In the genomic region with DNA sequence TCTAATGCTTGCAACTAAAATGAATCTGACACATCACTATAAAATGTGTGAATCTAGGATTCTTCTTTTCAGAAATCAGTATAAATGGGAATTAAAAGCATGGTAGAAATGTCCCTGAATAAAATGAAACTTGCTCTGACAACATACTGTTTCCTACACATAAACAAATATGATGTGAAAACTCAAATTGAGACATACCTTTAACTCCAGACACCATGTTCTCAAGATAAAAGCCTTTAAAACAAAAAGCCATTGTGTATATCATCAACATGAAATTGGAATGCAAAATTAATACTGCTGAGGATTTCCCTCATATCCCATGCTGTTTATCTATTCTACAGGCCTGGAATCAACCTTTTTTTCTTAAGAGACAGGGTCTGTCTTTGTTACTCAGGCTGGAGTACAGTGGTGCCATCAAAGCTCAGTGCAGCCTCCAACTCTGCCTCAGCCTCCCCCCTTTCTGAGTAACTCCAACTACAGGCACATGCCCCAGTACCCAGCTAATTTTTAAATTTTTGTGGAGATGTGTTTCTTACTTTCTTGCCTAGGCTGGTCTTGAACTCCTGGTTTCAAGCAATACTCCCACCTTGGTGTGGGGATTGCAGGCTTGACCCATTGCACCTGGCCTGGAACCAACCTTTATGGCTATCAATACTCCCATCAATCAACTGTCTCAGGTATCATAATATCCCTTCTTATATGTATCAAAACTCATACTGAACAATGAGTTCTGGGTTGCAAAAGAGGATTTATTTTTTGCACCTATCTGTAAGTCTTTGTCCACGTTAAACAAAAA, we compare ENCODE assay signal across 15 cellular contexts. TPM values are rescaled to one million over a fixed set of nuclear protein-coding genes. Genes with fewer than 3 reads are reported as not detected.
DNase-seq lines count a peak whose midpoint lies in the region; ATAC-seq and TF ChIP-seq lines count a peak whose summit lies in the region.
"Had no signal": no experiment of that assay in that cellular context is flagged by ENCODE, and none has a peak within 500 bp of the region (broad histone marks: within the 10 kb centered on the region; RNA-seq: fewer than 3 reads in every experiment).

No MANE protein-coding gene starts in this region.

- H3K27ac ChIP-seq in SK-N-SH (ENCODE audit: low read depth in 2 of 2, low read length in 1 of 2) (peak overlapping the region in 1 of 2 experiments; percentile 8; a peak in 1 of 4 replicates), HUES64 (ENCODE audit: low read depth, low read length) (peak overlapping the region; percentile 9; the same call in 1 of the 2 replicates), hepatocyte (no peak overlapping the region)
- H3K27ac ChIP-seq: lower lobe of right lung had no signal

- H3K9me3 ChIP-seq in SK-N-SH (no peaks in the 10 kb centered on the region), HUES64 (ENCODE audit: insufficient read depth, low read depth, low read length) (no peaks in the 10 kb centered on the region), hepatocyte (ENCODE audit: low read depth) (no peaks in the 10 kb centered on the region)
- H3K9me3 ChIP-seq: lower lobe of right lung had no signal

- intact Hi-C loops in Right ventricle myocardium inferior (cut with DNase I): no loop called here

- no peak overlapping the region; the same call in 1 of the 2 replicates for H3K9ac ChIP-seq in SK-N-SH
- no peak overlapping the region for H3K9ac ChIP-seq in HUES64 (ENCODE audit: low read depth, low read length)

- H3K27me3 Mint-ChIP-seq in activated naive CD8-positive, alpha-beta T cell: no peaks in the 10 kb centered on the region
- H3K27me3 Mint-ChIP-seq in natural killer cell treated with Interleukin-12 subunit alpha and Interleukin-12 subunit beta and Interleukin-15 and Interleukin-18, amount 100 ng/mL, for 72 hours: no peaks in the 10 kb centered on the region

- ATAC-seq in SK-N-SH treated with all-trans-retinoic acid at 6 μM for 48 hours (no peak), GM19328 (IDR thresholded peaks at IDR 0.05; ENCODE audit: unreplicated experiment) (no peak), Right ventricle myocardium inferior (no peak)
- peak in 1 of 2 donors; percentile 43 for ATAC-seq in natural killer cell treated with Interleukin-12 subunit alpha and Interleukin-12 subunit beta and Interleukin-15 and Interleukin-18, amount 100 ng/mL, for 72 hours
- ATAC-seq: lower lobe of right lung had no signal

- no peak for TF ChIP-seq RAD21 in SK-N-SH (IDR thresholded peaks at IDR 0.05; ENCODE audit: low read length)

- WGBS in SK-N-SH (ENCODE audit: low lambda C conversion rate): 68% methylated on average over 1 of the region's 1 CpG
- 92% methylated on average over 1 of the region's 1 CpG for WGBS in HUES64
- WGBS in hepatocyte (ENCODE audit: low lambda C conversion rate, missing lambda C conversion rate): 92% methylated on average over 1 of the region's 1 CpG

- no peaks in the 10 kb centered on the region for H3K27me3 ChIP-seq in SK-N-SH (ENCODE audit: insufficient read depth)
- no peaks in the 10 kb centered on the region for H3K27me3 ChIP-seq in HUES64 (ENCODE audit: insufficient read depth, low read length)
- no peaks in the 10 kb centered on the region for H3K27me3 ChIP-seq in hepatocyte

- H3F3A ChIP-seq in SK-N-SH (replicated peaks; ENCODE audit: insufficient read depth): peaks cover 84% of the 10 kb centered on the region

- H3K36me3 Mint-ChIP-seq in activated naive CD8-positive, alpha-beta T cell: peaks cover 38% of the 10 kb centered on the region
- H3K36me3 Mint-ChIP-seq in natural killer cell treated with Interleukin-12 subunit alpha and Interleukin-12 subunit beta and Interleukin-15 and Interleukin-18, amount 100 ng/mL, for 72 hours: peaks cover 53% of the 10 kb centered on the region

- H2AFZ ChIP-seq in SK-N-SH (ENCODE audit: low read depth) (no peak overlapping the region), hepatocyte (no peak overlapping the region)

- H3K36me3 ChIP-seq in SK-N-SH (replicated peaks in 1 of 2; ENCODE audit: control insufficient read depth in 1 of 2, insufficient read depth in 2 of 2, low read length in 1 of 2) (peaks cover 98 to 100% of the 10 kb centered on the region in 2 experiments), HUES64 (ENCODE audit: insufficient read depth, low read length) (peaks cover 100% of the 10 kb centered on the region), hepatocyte (replicated peaks; ENCODE audit: insufficient read depth, low read depth) (peaks cover 33% of the 10 kb centered on the region)

- CTCF ChIA-PET in SK-N-SH (lab: Yijun Ruan, JAX): interaction anchor here (1.5 kb wide), 1 partner anchor 10 kb away, joined by 3 read pairs; no protein-coding TSS in a partner anchor

- H3K4me1 Mint-ChIP-seq in activated naive CD8-positive, alpha-beta T cell (ENCODE audit: low read depth): peaks cover 61% of the 10 kb centered on the region
- peaks cover 33 to 57% of the 10 kb centered on the region in 2 donors for H3K4me1 Mint-ChIP-seq in natural killer cell treated with Interleukin-12 subunit alpha and Interleukin-12 subunit beta and Interleukin-15 and Interleukin-18, amount 100 ng/mL, for 72 hours (ENCODE audit: low read depth in 2 of 2)

- H3K79me2 ChIP-seq in SK-N-SH (ENCODE audit: insufficient read depth) (peaks cover 75% of the 10 kb centered on the region), hepatocyte (peaks cover 50% of the 10 kb centered on the region)

- POLR2A ChIA-PET in SK-N-SH (lab: Yijun Ruan, JAX): no interaction called here

- H3K9me2 ChIP-seq in SK-N-SH (no peaks in the 10 kb centered on the region), hepatocyte (replicated peaks; ENCODE audit: insufficient read depth) (no peaks in the 10 kb centered on the region)

- peaks cover 11 to 30% of the 10 kb centered on the region in 2 experiments; a peak in 3 of 4 replicates for H3K4me1 ChIP-seq in SK-N-SH (ENCODE audit: control insufficient read depth in 1 of 2, insufficient read depth in 2 of 2, low read depth in 1 of 2, low read length in 1 of 2)
- peaks cover 30% of the 10 kb centered on the region for H3K4me1 ChIP-seq in HUES64 (ENCODE audit: insufficient read depth, low read length)
- H3K4me1 ChIP-seq in hepatocyte (ENCODE audit: insufficient read depth): peaks cover 30% of the 10 kb centered on the region

- 0 out of 2 replicates have a peak overlapping the region, but pooled peaks have one; percentile 32 for H3K4me2 ChIP-seq in SK-N-SH
- H3K4me2 ChIP-seq in hepatocyte: no peak overlapping the region

- H3K9me3 Mint-ChIP-seq in activated naive CD8-positive, alpha-beta T cell (ENCODE audit: low read depth): no peaks in the 10 kb centered on the region
- no peaks in the 10 kb centered on the region for H3K9me3 Mint-ChIP-seq in natural killer cell treated with Interleukin-12 subunit alpha and Interleukin-12 subunit beta and Interleukin-15 and Interleukin-18, amount 100 ng/mL, for 72 hours

- H4K20me1 ChIP-seq in SK-N-SH (ENCODE audit: insufficient read depth) (peaks cover 89% of the 10 kb centered on the region), hepatocyte (ENCODE audit: insufficient read depth, poor library complexity, severe bottlenecking) (peaks cover 56% of the 10 kb centered on the region)

- no peak for TF ChIP-seq EP300 in SK-N-SH (IDR thresholded peaks at IDR 0.05; ENCODE audit: borderline replicate concordance in 1 of 2, low read depth in 1 of 2, low read length in 1 of 2)

- no peak for DNase-seq in SK-N-SH
- DNase-seq in natural killer cell treated with Interleukin-12 subunit alpha and Interleukin-12 subunit beta and Interleukin-15 and Interleukin-18, amount 100 ng/mL, for 72 hours (ENCODE audit: low spot score): no peak
- DNase-seq in hepatocyte (ENCODE audit: low spot score): no peak
- DNase-seq in Right ventricle myocardium inferior (ENCODE audit: missing footprints): no peak
- DNase-seq: activated CD4-positive, alpha-beta T cell treated with anti-CD3 and anti-CD28 coated beads for 1 hour; anterior cingulate cortex; effector memory CD4-positive, alpha-beta T cell; head of caudate nucleus; lower lobe of right lung; SHP77; stimulated activated CD4-positive, alpha-beta T cell treated with anti-CD3 and anti-CD28 coated beads, Interleukin-4, amount 100 ng/mL, for 4 hours had no signal

- peak overlapping the region; percentile 100 for H3K4me3 Mint-ChIP-seq in activated naive CD8-positive, alpha-beta T cell
- peak overlapping the region; percentile 40 for H3K4me3 Mint-ChIP-seq in natural killer cell treated with Interleukin-12 subunit alpha and Interleukin-12 subunit beta and Interleukin-15 and Interleukin-18, amount 100 ng/mL, for 72 hours

- peak overlapping the region; percentile 84 for H3K27ac Mint-ChIP-seq in activated naive CD8-positive, alpha-beta T cell
- peak overlapping the region; percentile 43 to 99 for H3K27ac Mint-ChIP-seq in natural killer cell treated with Interleukin-12 subunit alpha and Interleukin-12 subunit beta and Interleukin-15 and Interleukin-18, amount 100 ng/mL, for 72 hours

- no peak overlapping the region for H3K4me3 ChIP-seq in SK-N-SH (ENCODE audit: low read depth in 2 of 2, low read length in 1 of 2)
- H3K4me3 ChIP-seq in HUES64 (ENCODE audit: low read length): peak overlapping the region; percentile 7; the same call in 1 of the 2 replicates
- no peak overlapping the region for H3K4me3 ChIP-seq in hepatocyte
- H3K4me3 ChIP-seq: lower lobe of right lung had no signal

- no peak for TF ChIP-seq CTCF in SK-N-SH (IDR thresholded peaks at IDR 0.05)
- TF ChIP-seq CTCF in hepatocyte (IDR thresholded peaks at IDR 0.05; ENCODE audit: poor library complexity): no peak

RNA-seq across cellular contexts. Expression of a gene that starts 6.7 kb away (rescaled TPM):
- polyA plus RNA-seq in SK-N-SH (2012; rRNA removed) (56.7 and 76.9 TPM in 2 replicates), hepatocyte (42.1 and 51.9 TPM in 2 replicates)
- polyA plus RNA-seq in SK-N-SH (2012; cell fraction: cytosol; rRNA removed): 56.1 and 91.9 TPM in 2 replicates
- polyA plus RNA-seq in SK-N-SH (2012; cell fraction: nucleus; rRNA removed): 97.7 and 213 TPM in 2 replicates
- polyA plus RNA-seq in HUES64 (2013, experiment 1 of 2): 227 TPM
- 223 TPM for polyA plus RNA-seq in HUES64 (2013, experiment 2 of 2)
- total RNA-seq in natural killer cell treated with Interleukin-12 subunit alpha and Interleukin-12 subunit beta and Interleukin-15 and Interleukin-18, amount 100 ng/mL, for 72 hours: 100 to 1,000 TPM; 146 to 329 TPM
- total RNA-seq in hepatocyte (240 and 318 TPM in 2 replicates), Right ventricle myocardium inferior (32.4 TPM)

RNA-seq across cellular contexts. Expression of a gene that starts 6.8 kb away (rescaled TPM):
- polyA plus RNA-seq in SK-N-SH (2012; rRNA removed): 7.7 and 12.4 TPM in 2 replicates
- polyA plus RNA-seq in SK-N-SH (2012; cell fraction: cytosol; rRNA removed): 11.9 and 15.0 TPM in 2 replicates
- polyA plus RNA-seq in SK-N-SH (2012; cell fraction: nucleus; rRNA removed): 7.8 and 14.5 TPM in 2 replicates
- polyA plus RNA-seq in HUES64 (2013, experiment 1 of 2): 20.7 TPM
- polyA plus RNA-seq in HUES64 (2013, experiment 2 of 2): 21.1 TPM
- total RNA-seq in natural killer cell treated with Interleukin-12 subunit alpha and Interleukin-12 subunit beta and Interleukin-15 and Interleukin-18, amount 100 ng/mL, for 72 hours: 10 to 100 TPM; 19.6 to 25.5 TPM
- total RNA-seq in hepatocyte: 72.0 and 75.6 TPM in 2 replicates
- 31.1 and 32.9 TPM in 2 replicates for polyA plus RNA-seq in hepatocyte
- 30.2 TPM for total RNA-seq in Right ventricle myocardium inferior

RNA-seq across cellular contexts. Expression of a gene that starts 49.5 kb away (rescaled TPM):
- polyA plus RNA-seq in SK-N-SH (2012; rRNA removed) (19.3 and 19.9 TPM in 2 replicates), hepatocyte (18.3 and 32.5 TPM in 2 replicates)
- 22.7 TPM in 2 replicates for polyA plus RNA-seq in SK-N-SH (2012; cell fraction: cytosol; rRNA removed)
- polyA plus RNA-seq in SK-N-SH (2012; cell fraction: nucleus; rRNA removed): 31.5 and 42.3 TPM in 2 replicates
- 26.9 TPM for polyA plus RNA-seq in HUES64 (2013, experiment 1 of 2)
- 24.9 TPM for polyA plus RNA-seq in HUES64 (2013, experiment 2 of 2)
- total RNA-seq in natural killer cell treated with Interleukin-12 subunit alpha and Interleukin-12 subunit beta and Interleukin-15 and Interleukin-18, amount 100 ng/mL, for 72 hours: 10 to 100 TPM; 47.7 to 60.6 TPM
- total RNA-seq in hepatocyte (30.9 and 33.7 TPM in 2 replicates), Right ventricle myocardium inferior (15.9 TPM)
